ENCODE assay signal across 11 cellular contexts in genomic region chr1:15609631-15610030, GRCh38.
"Had no signal": no experiment of that assay in that cellular context is flagged by ENCODE, and none has a peak within 500 bp of the region (broad histone marks: within the 10 kb centered on the region; RNA-seq: fewer than 3 reads in every experiment).

No MANE protein-coding gene starts in this region.

- H3K9me3 ChIP-seq: mucosa of descending colon, neutrophil had no signal

- H3K27me3 ChIP-seq: heart right ventricle, neutrophil had no signal

- H3K36me3 ChIP-seq: heart right ventricle, neutrophil had no signal

- DNase-seq: erythroblast; heart right ventricle; hypothalamus; kidney glomerular epithelial cell; mucosa of descending colon; naive thymus-derived CD8-positive, alpha-beta T cell; small intestine; stimulated activated CD4-positive, alpha-beta T cell treated with anti-CD3 and anti-CD28 coated beads, Interleukin-12 subunit alpha, Interleukin-12 subunit beta, amount 100 ng/mL, for 4 hours; stimulated activated naive CD4-positive, alpha-beta T cell treated with Interleukin-2 at 50 U/mL for 16 hours; trophoblast cell had no signal

- H3K4me3 ChIP-seq: heart right ventricle, mucosa of descending colon had no signal

- ATAC-seq: heart right ventricle; naive thymus-derived CD8-positive, alpha-beta T cell had no signal

- H3K4me1 ChIP-seq: heart right ventricle had no signal
